Comparison of ENCODE assay signal across 26 cellular contexts in genomic region chr12:60529723-60530122, GRCh38.
"Had no signal": no experiment of that assay in that cellular context is flagged by ENCODE, and none has a peak within 500 bp of the region (broad histone marks: within the 10 kb centered on the region; RNA-seq: fewer than 3 reads in every experiment).

No MANE protein-coding gene starts in this region.

- H3K4me1 ChIP-seq: stomach, suprapubic skin, testis, thyroid gland, tibial artery, tibial nerve, transverse colon, upper lobe of left lung, upper lobe of right lung, uterus, vagina had no signal

- ATAC-seq: stimulated activated effector memory CD8-positive, alpha-beta T cell treated with anti-CD3 and anti-CD28 coated beads, Interleukin-12 subunit alpha, Interleukin-12 subunit beta, amount 100 ng/mL, for 72 hours; stimulated activated memory B cell treated with anti-CD40 and anti-IgM and Interleukin-4, amounts not matched to agents 10 μg/mL and 1 μg/mL and 100 μg/mL, for 72 hours; stimulated activated naive B cell treated with anti-CD40 and anti-IgM and Interleukin-4, amounts not matched to agents 10 μg/mL and 1 μg/mL and 100 μg/mL, for 72 hours; stimulated activated naive CD8-positive, alpha-beta T cell treated with anti-CD3 and anti-CD28 coated beads, Interleukin-15, amount 100 ng/mL, for 72 hours; stimulated activated naive CD8-positive, alpha-beta T cell treated with anti-CD3 and anti-CD28 coated beads, Interleukin-15, Interleukin-2, amounts not matched to agents 100 U/mL and 50 U/mL, for 24 hours; upper lobe of right lung had no signal

- H3K27me3 ChIP-seq: stomach, suprapubic skin, testis, thyroid gland, tibial artery, tibial nerve, transverse colon, upper lobe of left lung, upper lobe of right lung, uterus, vagina had no signal

- H3K36me3 ChIP-seq: stomach, suprapubic skin, thoracic aorta, thyroid gland, tibial artery, tibial nerve, transverse colon, upper lobe of left lung, upper lobe of right lung, uterus, vagina had no signal

- H3K27ac ChIP-seq: stomach, suprapubic skin, testis, thoracic aorta, thyroid gland, tibial artery, tibial nerve, transverse colon, upper lobe of left lung, upper lobe of right lung, uterus, vagina had no signal

- H3K4me3 ChIP-seq: stomach, suprapubic skin, testis, thoracic aorta, thyroid gland, tibial artery, tibial nerve, transverse colon, upper lobe of left lung, upper lobe of right lung, uterus, vagina had no signal

- DNase-seq: stimulated activated CD4-positive, alpha-beta T cell treated with anti-CD3 and anti-CD28 coated beads, Interleukin-2, amount 100 ng/mL, for 48 hours; stimulated activated CD4-positive, alpha-beta T cell treated with anti-CD3 and anti-CD28 coated beads, Interleukin-4, amount 100 ng/mL, for 1 hour; stimulated activated CD4-positive, alpha-beta T cell treated with anti-CD3 and anti-CD28 coated beads, Interleukin-4, amount 100 ng/mL, for 24 hours; stimulated activated CD4-positive, alpha-beta T cell treated with anti-CD3 and anti-CD28 coated beads, Interleukin-4, amount 100 ng/mL, for 4 hours; stimulated activated CD8-positive, alpha-beta memory T cell treated with anti-CD3 and anti-CD28 coated beads, Interleukin-4, amount 100 ng/mL, for 48 hours; stimulated activated naive B cell treated with anti-CD40 and anti-IgM and Interleukin-4, amounts not matched to agents 10 μg/mL and 1 μg/mL and 100 μg/mL, for 72 hours; stimulated activated naive CD4-positive, alpha-beta T cell; stimulated activated naive CD4-positive, alpha-beta T cell treated with Interleukin-2 at 50 U/mL for 16 hours; stimulated activated naive CD8-positive, alpha-beta T cell treated with anti-CD3 and anti-CD28 coated beads, Interleukin-15, amount 100 ng/mL, for 72 hours; stimulated activated naive CD8-positive, alpha-beta T cell treated with anti-CD3 and anti-CD28 coated beads, Interleukin-15, Interleukin-2, amounts not matched to agents 100 U/mL and 50 U/mL, for 24 hours; stomach; substantia nigra; testis; thyroid gland; tibial artery; transverse colon; trophoblast cell; upper lobe of left lung; upper lobe of right lung; uterus had no signal

- H3K9me3 ChIP-seq: suprapubic skin, testis, thoracic aorta, thyroid gland, tibial artery, tibial nerve, upper lobe of left lung, upper lobe of right lung, uterus, vagina had no signal
